In the genomic region with DNA sequence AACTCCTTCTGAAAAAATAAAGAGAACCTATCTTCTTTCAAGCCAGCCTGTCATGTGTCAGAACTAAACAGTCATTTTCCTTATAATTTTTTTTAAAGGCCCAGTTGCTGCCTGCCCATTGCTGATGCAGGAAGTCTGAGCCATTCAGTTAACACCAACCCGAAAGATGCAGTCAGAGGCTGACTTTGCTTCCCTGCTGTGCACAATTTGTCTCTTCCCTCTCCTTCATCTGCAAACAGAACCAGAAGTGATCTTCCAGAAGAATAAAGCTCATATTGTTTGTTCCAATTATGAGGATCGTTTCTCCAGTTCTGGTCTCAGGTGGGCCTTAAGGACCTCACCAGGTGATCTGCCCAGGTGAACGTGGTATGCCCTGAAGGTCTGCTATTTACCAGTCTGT, we compare ENCODE assay signal across 1 cellular context.
TF ChIP-seq lines count a peak whose summit lies in the region.

No MANE protein-coding gene starts in this region.

TF ChIP-seq in GM23338, 12 proteins besides CTCF, POLR2A, EP300 and RAD21 (continued from another document):
- TF ChIP-seq POLR2AphosphoS5 (IDR thresholded peaks at IDR 0.05; ENCODE audit: low read depth) (no peak), NANOG (IDR thresholded peaks at IDR 0.05; ENCODE audit: borderline replicate concordance) (no peak)
